1 cellular context compared by ENCODE assay signal in the genomic region with DNA sequence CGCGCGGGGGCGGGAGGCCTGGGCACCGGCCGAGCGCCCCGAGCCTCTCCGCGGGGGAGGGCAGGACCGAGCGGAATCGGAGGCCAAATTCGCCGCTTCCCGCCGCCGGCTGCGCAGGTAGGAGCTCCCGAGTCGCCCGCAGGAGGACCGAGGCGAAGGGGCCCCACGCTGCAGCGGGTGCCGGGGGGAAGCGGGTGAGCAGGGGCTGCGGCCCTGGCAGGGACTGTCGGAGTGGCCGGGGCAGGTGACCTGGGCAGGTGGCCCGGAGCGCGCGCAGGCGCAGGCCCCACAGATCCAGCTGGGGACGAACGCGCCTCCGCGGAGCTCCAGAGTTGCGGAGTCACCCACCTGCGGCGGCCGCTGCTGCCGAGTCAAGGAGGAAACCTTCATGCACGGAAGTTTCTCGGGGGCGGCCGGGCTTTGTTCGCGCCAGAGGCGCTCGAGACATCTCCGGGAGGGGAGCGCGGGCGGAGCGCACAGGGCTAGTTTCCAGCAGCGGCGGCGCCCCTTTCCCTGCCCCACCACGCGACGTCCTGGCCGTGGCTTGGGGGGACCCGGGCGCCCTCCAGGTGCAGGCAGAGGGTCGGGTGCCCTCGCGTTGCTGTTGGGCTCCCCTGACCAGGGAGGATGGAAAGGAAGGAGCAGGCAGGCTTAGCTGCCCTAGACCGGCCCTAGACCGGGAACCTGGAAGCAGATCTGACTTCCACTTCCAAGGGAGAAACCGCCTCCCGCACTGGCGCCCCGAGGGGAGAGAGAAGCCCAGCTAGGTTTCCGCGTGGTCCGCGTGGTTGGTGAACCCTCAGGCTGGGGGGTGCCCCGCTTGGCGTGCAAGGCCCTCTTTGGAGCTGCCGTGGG.
TF ChIP-seq lines count a peak whose summit lies in the region.

No MANE protein-coding gene starts in this region.

TF ChIP-seq in HepG2, 621 proteins besides CTCF, POLR2A, EP300 and RAD21 (continued from another document and continues in another):
- TF ChIP-seq ZFP82 (CRISPR knock-in tag; IDR thresholded peaks at IDR 0.05; ENCODE audit: borderline replicate concordance) (0 out of 2 replicates have a peak, but pooled peaks have one; percentile 21), ZSCAN12 (CRISPR knock-in tag; IDR thresholded peaks at IDR 0.05) (no peak), NPAS2 (CRISPR knock-in tag; IDR thresholded peaks at IDR 0.05; ENCODE audit: borderline replicate concordance) (no peak), ZNF10 (CRISPR knock-in tag; IDR thresholded peaks at IDR 0.05; ENCODE audit: borderline replicate concordance, low read depth) (peak; percentile 93; the same call in 1 of the 2 replicates), STAG1 (CRISPR knock-in tag; IDR thresholded peaks at IDR 0.05) (no peak), PRPF4 (IDR thresholded peaks at IDR 0.05; ENCODE audit: low read depth, low read length, poor library complexity, severe bottlenecking) (no peak), ZBTB8A (CRISPR knock-in tag; IDR thresholded peaks at IDR 0.05; ENCODE audit: borderline replicate concordance, low read depth) (no peak), ZBTB1 (CRISPR knock-in tag; IDR thresholded peaks at IDR 0.05; ENCODE audit: borderline replicate concordance) (no peak), MXI1 (IDR thresholded peaks at IDR 0.05; ENCODE audit: borderline replicate concordance, low read depth, low read length) (no peak), ZBTB42 (CRISPR knock-in tag; IDR thresholded peaks at IDR 0.05) (peak; percentile 94; the same call in 1 of the 2 replicates), ZMYM3 (CRISPR knock-in tag; IDR thresholded peaks at IDR 0.05) (peak; percentile 69; the same call in 1 of the 2 replicates), HDAC2 (CRISPR knock-in tag; IDR thresholded peaks at IDR 0.05) (no peak), GTF3A (CRISPR knock-in tag; conservative IDR thresholded peaks at IDR 0.05) (no peak; the same call in 1 of the 2 replicates), ZNF703 (CRISPR knock-in tag; IDR thresholded peaks at IDR 0.05; ENCODE audit: borderline replicate concordance) (peak; percentile 29; the same call in 1 of the 2 replicates), JDP2 (CRISPR knock-in tag; IDR thresholded peaks at IDR 0.05; ENCODE audit: borderline replicate concordance) (no peak), ZNF274 (CRISPR knock-in tag; IDR thresholded peaks at IDR 0.05) (peak; percentile 82; the same call in 1 of the 2 replicates), ZNF225 (CRISPR knock-in tag; IDR thresholded peaks at IDR 0.05) (0 out of 2 replicates have a peak, but pooled peaks have one; percentile 65), PLRG1 (conservative IDR thresholded peaks at IDR 0.05) (no peak), CENPX (CRISPR knock-in tag; IDR thresholded peaks at IDR 0.05) (no peak), CBX5 (CRISPR knock-in tag; IDR thresholded peaks at IDR 0.05; ENCODE audit: borderline replicate concordance) (peak; percentile 10; the same call in 1 of the 2 replicates), AHR (CRISPR knock-in tag; IDR thresholded peaks at IDR 0.05) (0 out of 2 replicates have a peak, but pooled peaks have one; percentile 10), ATF1 (CRISPR knock-in tag; IDR thresholded peaks at IDR 0.05) (no peak), ZNF569 (CRISPR knock-in tag; IDR thresholded peaks at IDR 0.05; ENCODE audit: borderline replicate concordance) (0 out of 2 replicates have a peak, but pooled peaks have one; percentile 46), MZF1 (CRISPR knock-in tag; IDR thresholded peaks at IDR 0.05; ENCODE audit: borderline replicate concordance) (no peak), SRY (CRISPR knock-in tag; IDR thresholded peaks at IDR 0.05) (peak; percentile 26; the same call in 1 of the 2 replicates), THYN1 (CRISPR knock-in tag; IDR thresholded peaks at IDR 0.05; ENCODE audit: borderline replicate concordance, low read depth) (no peak), ZNF451 (CRISPR knock-in tag; IDR thresholded peaks at IDR 0.05) (peak; percentile 24; the same call in 1 of the 2 replicates), BHLHE40 (IDR thresholded peaks at IDR 0.05; ENCODE audit: low read length) (no peak), SP2 (CRISPR knock-in tag; IDR thresholded peaks at IDR 0.05) (no peak), MAZ (IDR thresholded peaks at IDR 0.05; ENCODE audit: borderline replicate concordance, low read depth, low read length) (no peak), MAZ (CRISPR knock-in tag; IDR thresholded peaks at IDR 0.05; ENCODE audit: low read depth) (no peak), ATF7-NPFF (CRISPR knock-in tag; IDR thresholded peaks at IDR 0.05; ENCODE audit: low read depth) (peak; percentile 48), ZBTB21 (CRISPR knock-in tag; IDR thresholded peaks at IDR 0.05) (no peak), ZFP36 (IDR thresholded peaks at IDR 0.05; ENCODE audit: borderline replicate concordance, low read depth, low read length, partially characterized antibody) (no peak), ZNF776 (CRISPR knock-in tag; IDR thresholded peaks at IDR 0.05) (peak; percentile 2; the same call in 1 of the 2 replicates), ZNF121 (CRISPR knock-in tag; IDR thresholded peaks at IDR 0.05) (no peak; the same call in 1 of the 2 replicates), SATB2 (CRISPR knock-in tag; IDR thresholded peaks at IDR 0.05) (no peak), ZNF24 (IDR thresholded peaks at IDR 0.05) (no peak), PAX8 (CRISPR knock-in tag; IDR thresholded peaks at IDR 0.05; ENCODE audit: borderline replicate concordance) (no peak), MEIS2 (CRISPR knock-in tag; IDR thresholded peaks at IDR 0.05) (no peak), TOE1 (CRISPR knock-in tag; IDR thresholded peaks at IDR 0.05) (no peak), SMAD9 (CRISPR knock-in tag; IDR thresholded peaks at IDR 0.05) (peak; percentile 19; the same call in 1 of the 2 replicates), SSRP1 (CRISPR knock-in tag; IDR thresholded peaks at IDR 0.05) (no peak)
- TF ChIP-seq, protein P1, sequence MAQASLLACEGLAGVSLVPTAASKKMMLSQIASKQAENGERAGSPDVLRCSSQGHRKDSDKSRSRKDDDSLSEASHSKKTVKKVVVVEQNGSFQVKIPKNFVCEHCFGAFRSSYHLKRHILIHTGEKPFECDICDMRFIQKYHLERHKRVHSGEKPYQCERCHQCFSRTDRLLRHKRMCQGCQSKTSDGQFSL (CRISPR knock-in tag; IDR thresholded peaks at IDR 0.05) = no peak; the same call in 1 of the 2 replicates
- TF ChIP-seq, protein P2, sequence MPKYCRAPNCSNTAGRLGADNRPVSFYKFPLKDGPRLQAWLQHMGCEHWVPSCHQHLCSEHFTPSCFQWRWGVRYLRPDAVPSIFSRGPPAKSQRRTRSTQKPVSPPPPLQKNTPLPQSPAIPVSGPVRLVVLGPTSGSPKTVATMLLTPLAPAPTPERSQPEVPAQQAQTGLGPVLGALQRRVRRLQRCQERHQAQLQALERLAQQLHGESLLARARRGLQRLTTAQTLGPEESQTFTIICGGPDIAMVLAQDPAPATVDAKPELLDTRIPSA (CRISPR knock-in tag; IDR thresholded peaks at IDR 0.05; ENCODE audit: borderline replicate concordance) = 0 out of 2 replicates have a peak, but pooled peaks have one; percentile 77
- TF ChIP-seq, protein P3, sequence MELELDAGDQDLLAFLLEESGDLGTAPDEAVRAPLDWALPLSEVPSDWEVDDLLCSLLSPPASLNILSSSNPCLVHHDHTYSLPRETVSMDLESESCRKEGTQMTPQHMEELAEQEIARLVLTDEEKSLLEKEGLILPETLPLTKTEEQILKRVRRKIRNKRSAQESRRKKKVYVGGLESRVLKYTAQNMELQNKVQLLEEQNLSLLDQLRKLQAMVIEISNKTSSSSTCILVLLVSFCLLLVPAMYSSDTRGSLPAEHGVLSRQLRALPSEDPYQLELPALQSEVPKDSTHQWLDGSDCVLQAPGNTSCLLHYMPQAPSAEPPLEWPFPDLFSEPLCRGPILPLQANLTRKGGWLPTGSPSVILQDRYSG (CRISPR knock-in tag; IDR thresholded peaks at IDR 0.05) = peak; percentile 66; the same call in 1 of the 2 replicates
- TF ChIP-seq, protein P4, sequence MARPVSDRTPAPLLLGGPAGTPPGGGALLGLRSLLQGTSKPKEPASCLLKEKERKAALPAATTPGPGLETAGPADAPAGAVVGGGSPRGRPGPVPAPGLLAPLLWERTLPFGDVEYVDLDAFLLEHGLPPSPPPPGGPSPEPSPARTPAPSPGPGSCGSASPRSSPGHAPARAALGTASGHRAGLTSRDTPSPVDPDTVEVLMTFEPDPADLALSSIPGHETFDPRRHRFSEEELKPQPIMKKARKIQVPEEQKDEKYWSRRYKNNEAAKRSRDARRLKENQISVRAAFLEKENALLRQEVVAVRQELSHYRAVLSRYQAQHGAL (CRISPR knock-in tag; IDR thresholded peaks at IDR 0.05; ENCODE audit: not compliant biosample characterization) = peak; percentile 1
- TF ChIP-seq, protein P5, sequence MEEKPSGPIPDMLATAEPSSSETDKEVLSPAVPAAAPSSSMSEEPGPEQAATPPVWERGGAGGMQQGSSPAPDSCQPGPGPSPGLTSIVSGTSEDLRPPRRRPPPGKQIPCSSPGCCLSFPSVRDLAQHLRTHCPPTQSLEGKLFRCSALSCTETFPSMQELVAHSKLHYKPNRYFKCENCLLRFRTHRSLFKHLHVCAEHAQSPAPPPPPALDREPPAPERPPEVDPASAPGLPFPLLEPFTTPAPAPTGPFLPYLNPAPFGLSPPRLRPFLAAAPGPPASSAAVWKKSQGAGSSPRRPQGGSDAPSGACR (CRISPR knock-in tag; IDR thresholded peaks at IDR 0.05) = peak; percentile 85
- TF ChIP-seq, protein P6, sequence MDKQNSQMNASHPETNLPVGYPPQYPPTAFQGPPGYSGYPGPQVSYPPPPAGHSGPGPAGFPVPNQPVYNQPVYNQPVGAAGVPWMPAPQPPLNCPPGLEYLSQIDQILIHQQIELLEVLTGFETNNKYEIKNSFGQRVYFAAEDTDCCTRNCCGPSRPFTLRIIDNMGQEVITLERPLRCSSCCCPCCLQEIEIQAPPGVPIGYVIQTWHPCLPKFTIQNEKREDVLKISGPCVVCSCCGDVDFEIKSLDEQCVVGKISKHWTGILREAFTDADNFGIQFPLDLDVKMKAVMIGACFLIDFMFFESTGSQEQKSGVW (CRISPR knock-in tag; IDR thresholded peaks at IDR 0.05; ENCODE audit: borderline replicate concordance) = no peak
- TF ChIP-seq, protein P7, sequence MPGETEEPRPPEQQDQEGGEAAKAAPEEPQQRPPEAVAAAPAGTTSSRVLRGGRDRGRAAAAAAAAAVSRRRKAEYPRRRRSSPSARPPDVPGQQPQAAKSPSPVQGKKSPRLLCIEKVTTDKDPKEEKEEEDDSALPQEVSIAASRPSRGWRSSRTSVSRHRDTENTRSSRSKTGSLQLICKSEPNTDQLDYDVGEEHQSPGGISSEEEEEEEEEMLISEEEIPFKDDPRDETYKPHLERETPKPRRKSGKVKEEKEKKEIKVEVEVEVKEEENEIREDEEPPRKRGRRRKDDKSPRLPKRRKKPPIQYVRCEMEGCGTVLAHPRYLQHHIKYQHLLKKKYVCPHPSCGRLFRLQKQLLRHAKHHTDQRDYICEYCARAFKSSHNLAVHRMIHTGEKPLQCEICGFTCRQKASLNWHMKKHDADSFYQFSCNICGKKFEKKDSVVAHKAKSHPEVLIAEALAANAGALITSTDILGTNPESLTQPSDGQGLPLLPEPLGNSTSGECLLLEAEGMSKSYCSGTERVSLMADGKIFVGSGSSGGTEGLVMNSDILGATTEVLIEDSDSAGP (CRISPR knock-in tag; IDR thresholded peaks at IDR 0.05; ENCODE audit: borderline replicate concordance) = peak; percentile 28; the same call in 1 of the 2 replicates
- TF ChIP-seq, protein P8, sequence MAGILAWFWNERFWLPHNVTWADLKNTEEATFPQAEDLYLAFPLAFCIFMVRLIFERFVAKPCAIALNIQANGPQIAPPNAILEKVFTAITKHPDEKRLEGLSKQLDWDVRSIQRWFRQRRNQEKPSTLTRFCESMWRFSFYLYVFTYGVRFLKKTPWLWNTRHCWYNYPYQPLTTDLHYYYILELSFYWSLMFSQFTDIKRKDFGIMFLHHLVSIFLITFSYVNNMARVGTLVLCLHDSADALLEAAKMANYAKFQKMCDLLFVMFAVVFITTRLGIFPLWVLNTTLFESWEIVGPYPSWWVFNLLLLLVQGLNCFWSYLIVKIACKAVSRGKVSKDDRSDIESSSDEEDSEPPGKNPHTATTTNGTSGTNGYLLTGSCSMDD (CRISPR knock-in tag; IDR thresholded peaks at IDR 0.05) = no peak
- TF ChIP-seq, protein P9, sequence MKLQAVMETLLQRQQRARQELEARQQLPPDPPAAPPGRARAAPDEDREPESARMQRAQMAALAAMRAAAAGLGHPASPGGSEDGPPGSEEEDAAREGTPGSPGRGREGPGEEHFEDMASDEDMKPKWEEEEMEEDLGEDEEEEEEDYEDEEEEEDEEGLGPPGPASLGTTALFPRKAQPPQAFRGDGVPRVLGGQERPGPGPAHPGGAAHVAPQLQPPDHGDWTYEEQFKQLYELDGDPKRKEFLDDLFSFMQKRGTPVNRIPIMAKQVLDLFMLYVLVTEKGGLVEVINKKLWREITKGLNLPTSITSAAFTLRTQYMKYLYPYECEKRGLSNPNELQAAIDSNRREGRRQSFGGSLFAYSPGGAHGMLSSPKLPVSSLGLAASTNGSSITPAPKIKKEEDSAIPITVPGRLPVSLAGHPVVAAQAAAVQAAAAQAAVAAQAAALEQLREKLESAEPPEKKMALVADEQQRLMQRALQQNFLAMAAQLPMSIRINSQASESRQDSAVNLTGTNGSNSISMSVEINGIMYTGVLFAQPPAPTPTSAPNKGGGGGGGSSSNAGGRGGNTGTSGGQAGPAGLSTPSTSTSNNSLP (IDR thresholded peaks at IDR 0.05; ENCODE audit: low read depth, low read length) = no peak
- TF ChIP-seq, protein P10, sequence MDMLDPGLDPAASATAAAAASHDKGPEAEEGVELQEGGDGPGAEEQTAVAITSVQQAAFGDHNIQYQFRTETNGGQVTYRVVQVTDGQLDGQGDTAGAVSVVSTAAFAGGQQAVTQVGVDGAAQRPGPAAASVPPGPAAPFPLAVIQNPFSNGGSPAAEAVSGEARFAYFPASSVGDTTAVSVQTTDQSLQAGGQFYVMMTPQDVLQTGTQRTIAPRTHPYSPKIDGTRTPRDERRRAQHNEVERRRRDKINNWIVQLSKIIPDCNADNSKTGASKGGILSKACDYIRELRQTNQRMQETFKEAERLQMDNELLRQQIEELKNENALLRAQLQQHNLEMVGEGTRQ (IDR thresholded peaks at IDR 0.05; ENCODE audit: low read depth, low read length) = 0 out of 2 replicates have a peak, but pooled peaks have one; percentile 13
- TF ChIP-seq, protein P10 (CRISPR knock-in tag; IDR thresholded peaks at IDR 0.05; ENCODE audit: borderline replicate concordance) = no peak
- TF ChIP-seq, protein P11, sequence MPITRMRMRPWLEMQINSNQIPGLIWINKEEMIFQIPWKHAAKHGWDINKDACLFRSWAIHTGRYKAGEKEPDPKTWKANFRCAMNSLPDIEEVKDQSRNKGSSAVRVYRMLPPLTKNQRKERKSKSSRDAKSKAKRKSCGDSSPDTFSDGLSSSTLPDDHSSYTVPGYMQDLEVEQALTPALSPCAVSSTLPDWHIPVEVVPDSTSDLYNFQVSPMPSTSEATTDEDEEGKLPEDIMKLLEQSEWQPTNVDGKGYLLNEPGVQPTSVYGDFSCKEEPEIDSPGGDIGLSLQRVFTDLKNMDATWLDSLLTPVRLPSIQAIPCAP (CRISPR knock-in tag; IDR thresholded peaks at IDR 0.05; ENCODE audit: low read depth) = no peak
